ENCODE assay signal across 9 cellular contexts in the genomic region with DNA sequence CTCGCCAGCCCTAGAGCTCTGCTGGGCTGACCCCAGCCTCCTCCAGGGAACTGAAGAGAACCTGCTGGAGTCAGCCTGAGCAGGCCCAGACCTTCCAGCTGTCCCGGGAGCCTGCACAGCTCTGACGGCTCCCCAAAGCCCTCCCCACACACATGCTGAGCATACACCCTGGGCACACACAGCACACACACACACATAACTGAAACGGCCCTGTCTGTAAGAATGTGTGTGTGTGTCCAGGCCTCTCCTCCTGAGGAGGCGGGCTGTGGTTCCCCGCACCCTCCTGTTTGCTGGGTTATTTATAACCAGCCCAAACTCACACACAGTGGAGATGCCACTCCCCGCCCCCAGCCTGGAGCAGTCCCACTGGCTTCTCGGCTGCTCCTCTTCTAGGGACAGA. TPM values are rescaled to one million over a fixed set of nuclear protein-coding genes. Genes with fewer than 3 reads are reported as not detected.
DNase-seq lines count a peak whose midpoint lies in the region; ATAC-seq, FAIRE-seq and TF ChIP-seq lines count a peak whose summit lies in the region.
"Had no signal": no experiment of that assay in that cellular context is flagged by ENCODE, and none has a peak within 500 bp of the region (broad histone marks: within the 10 kb centered on the region; RNA-seq: fewer than 3 reads in every experiment).

No MANE protein-coding gene starts in this region.

- peak overlapping the region; percentile 27 to 76 for H3K27ac ChIP-seq in kidney (ENCODE audit: low read depth in 2 of 2, low read length in 2 of 2)

- no peaks in the 10 kb centered on the region for H3K4me1 Mint-ChIP-seq in activated CD8-positive, alpha-beta T cell treated with anti-CD3 and anti-CD28 coated beads for 36 hours (ENCODE audit: low read depth)

- TF ChIP-seq CTCF in kidney (IDR thresholded peaks at IDR 0.05; ENCODE audit: borderline replicate concordance, extremely low read depth, insufficient read depth) = no peak
- no peak for TF ChIP-seq CTCF in activated CD8-positive, alpha-beta T cell treated with anti-CD3 and anti-CD28 coated beads for 36 hours (IDR thresholded peaks at IDR 0.05)

- no peak overlapping the region for H3K4me3 ChIP-seq in kidney (ENCODE audit: low read length in 2 of 2)

- no peak for ATAC-seq in activated CD8-positive, alpha-beta T cell treated with anti-CD3 and anti-CD28 coated beads for 36 hours

- POLR2A ChIA-PET in activated CD8-positive, alpha-beta T cell treated with anti-CD3 and anti-CD28 coated beads for 36 hours (lab: Charles Lee) = no interaction called here

- no peaks in the 10 kb centered on the region for H3K9me3 ChIP-seq in kidney (ENCODE audit: control insufficient read depth in 1 of 2, low read length in 2 of 2)

- H3K36me3 ChIP-seq in kidney (ENCODE audit: control insufficient read depth in 1 of 2, insufficient read depth in 2 of 2, low read length in 2 of 2) = no peaks in the 10 kb centered on the region

- H3K27ac Mint-ChIP-seq in activated CD8-positive, alpha-beta T cell treated with anti-CD3 and anti-CD28 coated beads for 36 hours = no peak overlapping the region

- no peaks in the 10 kb centered on the region for H3K36me3 Mint-ChIP-seq in activated CD8-positive, alpha-beta T cell treated with anti-CD3 and anti-CD28 coated beads for 36 hours (ENCODE audit: low read depth)

- intact Hi-C loops in kidney (cut with DNase I) = no loop called here
- intact Hi-C loops in activated CD8-positive, alpha-beta T cell treated with anti-CD3 and anti-CD28 coated beads for 36 hours (cut with micrococcal nuclease) = no loop called here

- CTCF ChIA-PET in activated CD8-positive, alpha-beta T cell treated with anti-CD3 and anti-CD28 coated beads for 36 hours (lab: Charles Lee) = interaction anchor here (2.1 kb wide), 1 partner anchor 87 kb away, joined by 8 read pairs; no protein-coding TSS in a partner anchor

- no peak overlapping the region for H3K9ac ChIP-seq in kidney (ENCODE audit: low read length in 2 of 2)

- H3K4me3 Mint-ChIP-seq in activated CD8-positive, alpha-beta T cell treated with anti-CD3 and anti-CD28 coated beads for 36 hours = no peak overlapping the region

- DNase-seq in HK-2 (ENCODE audit: unreplicated experiment) (peak; percentile 46), astrocyte of the hippocampus (ENCODE audit: low read depth, low spot score) (peak; percentile 92), kidney (peak; percentile 92), smooth muscle cell of the brain vasculature (ENCODE audit: low read depth, low spot score) (peak; percentile 31), T1000 (lab: John Stamatoyannopoulos, UW) (no peak), NCI-H774 (lab: John Stamatoyannopoulos, UW) (no peak), NCI-H1436 treated with DMSO at 0.1 percent for 48 hours (lab: John Stamatoyannopoulos, UW) (no peak)
- DNase-seq in activated CD8-positive, alpha-beta T cell treated with anti-CD3 and anti-CD28 coated beads for 36 hours = no peak
- DNase-seq: activated CD8-positive, alpha-beta memory T cell treated with anti-CD3 and anti-CD28 coated beads, Interleukin-2, amount 50 U/mL, for 4 hours had no signal

- H3K27me3 Mint-ChIP-seq in activated CD8-positive, alpha-beta T cell treated with anti-CD3 and anti-CD28 coated beads for 36 hours = peaks cover 16% of the 10 kb centered on the region

- no peak for FAIRE-seq in kidney (lab: Jason Lieb, UNC)

- H3K4me1 ChIP-seq in kidney (ENCODE audit: control insufficient read depth in 1 of 2, insufficient read depth in 1 of 2, low read depth in 1 of 2, low read length in 2 of 2) = peaks cover 0 to 27% of the 10 kb centered on the region in 2 donors

- H3K9me3 Mint-ChIP-seq in activated CD8-positive, alpha-beta T cell treated with anti-CD3 and anti-CD28 coated beads for 36 hours = no peaks in the 10 kb centered on the region

RNA-seq across cellular contexts. Expression of a gene that starts 20.2 kb away (rescaled TPM):
- total RNA-seq in kidney = 58.7 TPM
- 11.0 TPM for polyA plus RNA-seq in kidney (ENCODE audit: insufficient read depth, low read depth, low replicate concordance)
- under 1 TPM; 0.04 to 0.14 TPM for total RNA-seq in activated CD8-positive, alpha-beta T cell treated with anti-CD3 and anti-CD28 coated beads for 36 hours

Comparison
In these comparisons a context has a peak if more than half of its experiments do, and no peak if none do; other contexts are left out.
1. DNase-seq: peak in HK-2 (single experiment), astrocyte of the hippocampus (single experiment), kidney (single experiment) and smooth muscle cell of the brain vasculature (single experiment); none in T1000 (single experiment), activated CD8-positive, alpha-beta T cell treated with anti-CD3 and anti-CD28 coated beads for 36 hours (single experiment), NCI-H774 (single experiment) and NCI-H1436 treated with DMSO at 0.1 percent for 48 hours (single experiment).
2. RNA of a gene that starts 20.2 kb away (total RNA-seq): 58.7 TPM in kidney (single experiment); 0.04 to 0.14 TPM in activated CD8-positive, alpha-beta T cell treated with anti-CD3 and anti-CD28 coated beads for 36 hours; every median in the first group is over 10 times any median in the second.